In the genomic region with DNA sequence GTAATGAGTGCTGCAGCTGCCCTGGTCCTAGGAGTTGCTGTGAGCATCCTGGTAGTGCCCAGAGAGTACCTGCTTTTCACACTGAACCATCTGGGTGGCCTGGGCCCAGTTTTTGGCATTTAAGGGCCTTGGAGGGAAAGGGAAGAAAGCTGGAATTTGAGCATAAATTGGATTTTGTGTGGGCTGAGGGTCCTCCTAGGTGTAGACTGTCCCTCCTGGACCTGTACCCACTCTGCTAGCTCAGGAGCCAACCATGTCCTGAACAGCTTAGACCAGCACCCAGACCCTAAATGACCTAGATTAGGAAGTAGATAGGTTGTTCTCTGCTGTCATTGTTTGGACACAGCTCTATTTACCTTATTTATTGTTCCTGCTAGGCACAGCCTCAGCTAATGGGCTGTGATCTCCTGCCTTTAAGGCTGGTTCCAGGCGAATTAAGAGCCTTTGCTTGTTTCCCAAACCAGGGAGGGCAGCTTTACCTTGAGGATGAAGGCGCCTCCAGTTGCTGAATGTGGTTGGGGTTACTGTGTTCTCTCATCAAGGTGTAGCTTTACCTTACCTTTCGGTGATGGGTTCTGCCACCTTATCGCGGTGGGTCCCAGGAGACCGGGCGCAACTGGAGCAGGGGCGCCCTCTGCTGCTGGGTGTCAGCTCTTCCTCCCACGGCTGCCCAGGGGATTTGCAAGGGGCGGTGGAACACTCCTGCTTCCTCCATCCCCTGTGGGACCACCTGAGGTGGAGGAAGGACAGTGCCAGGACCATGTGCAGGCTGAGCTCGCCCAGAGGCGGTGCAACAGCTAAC, we compare ENCODE assay signal across 8 cellular contexts. TPM values are rescaled to one million over a fixed set of nuclear protein-coding genes. Genes with fewer than 3 reads are reported as not detected.
A peak's percentile ranks its signal among the peaks of the same experiment; 100 is the strongest.
DNase-seq lines count a peak whose midpoint lies in the region; ATAC-seq and TF ChIP-seq lines count a peak whose summit lies in the region.

No MANE protein-coding gene starts in this region.

- no peaks in the 10 kb centered on the region for H3K36me3 ChIP-seq in SJSA1
- H3K36me3 ChIP-seq in cardiac muscle cell = no peaks in the 10 kb centered on the region
- H3K36me3 ChIP-seq in rectal smooth muscle tissue (ENCODE audit: control insufficient read depth, insufficient read depth, low read length) = no peaks in the 10 kb centered on the region

- ATAC-seq in GM19328 (IDR thresholded peaks at IDR 0.05; ENCODE audit: unreplicated experiment) = no peak
- ATAC-seq in GM21737 (IDR thresholded peaks at IDR 0.05; ENCODE audit: unreplicated experiment) = no peak

- peak; percentile 87 for TF ChIP-seq CTCF in GM10266 (IDR thresholded peaks at IDR 0.05; ENCODE audit: control insufficient read depth, insufficient read depth, low read depth, missing control alignments)
- TF ChIP-seq CTCF in cardiac muscle cell (IDR thresholded peaks at IDR 0.05; ENCODE audit: low read depth, low read length) = peak; percentile 93

- H3K4me3 ChIP-seq in Jurkat, Clone E6-1 (ENCODE audit: low read length) = peak overlapping the region; percentile 29
- no peak overlapping the region for H3K4me3 ChIP-seq in SJSA1
- H3K4me3 ChIP-seq in cardiac muscle cell = no peak overlapping the region
- peak overlapping the region; percentile 12 for H3K4me3 ChIP-seq in rectal smooth muscle tissue (ENCODE audit: low read length)

- H3K9me3 ChIP-seq in SJSA1 (replicated peaks) = no peaks in the 10 kb centered on the region
- no peaks in the 10 kb centered on the region for H3K9me3 ChIP-seq in cardiac muscle cell (ENCODE audit: low read depth)

- H3K27ac ChIP-seq in SJSA1 = no peak overlapping the region
- no peak overlapping the region for H3K27ac ChIP-seq in cardiac muscle cell
- H3K27ac ChIP-seq in rectal smooth muscle tissue (ENCODE audit: low read depth, low read length) = no peak overlapping the region

- no peak overlapping the region for H3K9ac ChIP-seq in rectal smooth muscle tissue (ENCODE audit: low read length)

- H3K27me3 ChIP-seq in SJSA1 (replicated peaks) = no peaks in the 10 kb centered on the region
- peaks cover 26% of the 10 kb centered on the region for H3K27me3 ChIP-seq in cardiac muscle cell
- H3K27me3 ChIP-seq in rectal smooth muscle tissue (ENCODE audit: control insufficient read depth, insufficient read depth, low read length) = no peaks in the 10 kb centered on the region

- H3K4me1 ChIP-seq in SJSA1 (replicated peaks) (peaks cover 62% of the 10 kb centered on the region), cardiac muscle cell (ENCODE audit: low read depth) (no peaks in the 10 kb centered on the region), rectal smooth muscle tissue (ENCODE audit: control insufficient read depth, insufficient read depth, low read length) (no peaks in the 10 kb centered on the region)

- peak; percentile 41 for DNase-seq in GM10266 (ENCODE audit: extremely low spot score)
- DNase-seq in Jurkat, Clone E6-1 (ENCODE audit: low read depth, low spot score) = peak; percentile 58
- DNase-seq in SJSA1 (ENCODE audit: low read depth in 1 of 2, low spot score in 2 of 2) = peak; percentile 52 to 54
- DNase-seq in activated gamma-delta T cell treated with anti-CD3 and anti-CD28 coated beads, Interleukin-2, amount 50 U/mL, for 16 hours (ENCODE audit: low read depth) = peak; percentile 65
- DNase-seq in cardiac muscle cell (ENCODE audit: low read depth in 1 of 2, low spot score in 1 of 2) = peak; percentile 57 to 73

RNA-seq across cellular contexts. Expression of gene ITGA6, which starts 34.4 kb away (rescaled TPM):
- polyA plus RNA-seq in Jurkat, Clone E6-1 (2012; ENCODE audit: insufficient read depth, insufficient read length) = 6.8 TPM
- 26.7 and 32.9 TPM in 2 replicates for total RNA-seq in SJSA1 (2014; rRNA removed; shearing (Covaris generic))
- 20.5 and 28.3 TPM in 2 replicates for total RNA-seq in cardiac muscle cell
- polyA plus RNA-seq in cardiac muscle cell = 16.3 and 22.3 TPM in 2 replicates

Comparison
In these comparisons a context has a peak if more than half of its experiments do, and no peak if none do; other contexts are left out.
1. H3K4me3 ChIP-seq: peak in Jurkat, Clone E6-1 (single experiment) and rectal smooth muscle tissue (single experiment); none in SJSA1 (single experiment) and cardiac muscle cell (single experiment).
2. Peak in every context shown above with its lines, with median percentiles within 50 percentile points of each other: DNase-seq.